ENCODE assay signal across 8 cellular contexts in the genomic region with DNA sequence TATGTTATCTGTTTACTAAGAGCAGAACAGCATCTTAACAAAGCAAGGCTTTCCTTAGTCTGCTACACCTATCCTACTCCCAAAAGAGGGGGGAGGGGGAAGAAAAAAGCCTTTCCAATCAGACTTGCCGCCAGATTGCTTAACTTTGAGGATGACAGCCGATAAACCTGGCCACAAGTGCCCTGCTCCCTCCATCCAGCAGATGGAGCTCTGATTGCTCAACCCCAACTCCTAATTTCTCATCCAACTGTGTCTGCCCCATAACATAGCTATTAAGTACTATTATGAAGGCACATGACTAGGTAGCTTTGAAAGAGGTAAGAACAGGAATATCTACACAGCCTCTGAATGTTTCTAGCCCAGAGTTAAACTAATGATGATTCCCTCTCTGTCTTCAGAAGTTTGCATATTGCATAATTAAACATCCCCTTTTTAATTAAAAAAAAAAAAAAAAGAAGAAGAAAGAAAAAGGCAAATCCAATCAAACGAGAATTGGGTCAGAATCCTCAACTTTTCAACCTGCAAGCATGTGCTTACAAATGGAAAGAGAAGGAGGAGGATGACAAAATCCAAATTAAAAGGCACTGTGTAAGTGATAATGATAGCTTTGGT.
A peak's percentile ranks its signal among the peaks of the same experiment; 100 is the strongest.
DNase-seq lines count a peak whose midpoint lies in the region; ATAC-seq and TF ChIP-seq lines count a peak whose summit lies in the region.

No MANE protein-coding gene starts in this region.

- H3K4me2 ChIP-seq in SU-DHL-6 (ENCODE audit: low read depth, low read length, poor library complexity, severe bottlenecking): no peak overlapping the region

- DNase-seq in SIG-M5 treated with dmso at 0.1 percent for 504 hours (lab: John Stamatoyannopoulos, UW; ENCODE audit: unreplicated experiment) (peak; percentile 67), SIG-M5 (lab: John Stamatoyannopoulos, UW) (no peak), HK-2 (ENCODE audit: unreplicated experiment) (peak; percentile 19), iPS DF 19.7 (ENCODE audit: low read depth, low spot score) (peak; percentile 38), NCI-H128 (lab: John Stamatoyannopoulos, UW; ENCODE audit: unreplicated experiment) (no peak), activated T-cell treated with anti-CD3 and anti-CD28 coated beads for 4 hours (no peak)

- no peaks in the 10 kb centered on the region for H4K20me1 ChIP-seq in SU-DHL-6 (ENCODE audit: low read depth, low read length)

- no peaks in the 10 kb centered on the region for H3F3A ChIP-seq in SU-DHL-6 (ENCODE audit: insufficient read depth)

- H3K79me2 ChIP-seq in SU-DHL-6 (ENCODE audit: insufficient read depth, low read length): no peaks in the 10 kb centered on the region

- no peak overlapping the region for H3K9ac ChIP-seq in SU-DHL-6 (ENCODE audit: low read length)

- H3K4me3 ChIP-seq in SU-DHL-6 (ENCODE audit: insufficient read depth, low read length, poor library complexity, severe bottlenecking): no peak overlapping the region

- H3K36me3 ChIP-seq in SU-DHL-6 (ENCODE audit: low read length): no peaks in the 10 kb centered on the region

- H3K9me3 ChIP-seq in SU-DHL-6 (ENCODE audit: insufficient read depth, low read length): no peaks in the 10 kb centered on the region

- no peak overlapping the region for H2AFZ ChIP-seq in SU-DHL-6 (ENCODE audit: low read depth, low read length, severe bottlenecking)

- peak; percentile 70 for ATAC-seq in GM19372 (IDR thresholded peaks at IDR 0.05; ENCODE audit: low read depth, unreplicated experiment)

- no peaks in the 10 kb centered on the region for H3K27me3 ChIP-seq in SU-DHL-6 (ENCODE audit: low read length)

- H3K27ac ChIP-seq in SU-DHL-6 (ENCODE audit: low read depth, low read length): no peak overlapping the region

- TF ChIP-seq CTCF in SU-DHL-6 (IDR thresholded peaks at IDR 0.05; ENCODE audit: insufficient read depth, low read length, poor library complexity, severe bottlenecking): peak; percentile 69

- H3K9me2 ChIP-seq in SU-DHL-6 (replicated peaks; ENCODE audit: insufficient read depth, low read length): no peaks in the 10 kb centered on the region

Comparison
In these comparisons a context has a peak if more than half of its experiments do, and no peak if none do; other contexts are left out.
1. DNase-seq: peak in SIG-M5 treated with dmso at 0.1 percent for 504 hours (single experiment), HK-2 (single experiment) and iPS DF 19.7 (single experiment); none in SIG-M5 (single experiment), NCI-H128 (single experiment) and activated T-cell treated with anti-CD3 and anti-CD28 coated beads for 4 hours (single experiment).